8 cellular contexts compared by ENCODE assay signal in the genomic region with DNA sequence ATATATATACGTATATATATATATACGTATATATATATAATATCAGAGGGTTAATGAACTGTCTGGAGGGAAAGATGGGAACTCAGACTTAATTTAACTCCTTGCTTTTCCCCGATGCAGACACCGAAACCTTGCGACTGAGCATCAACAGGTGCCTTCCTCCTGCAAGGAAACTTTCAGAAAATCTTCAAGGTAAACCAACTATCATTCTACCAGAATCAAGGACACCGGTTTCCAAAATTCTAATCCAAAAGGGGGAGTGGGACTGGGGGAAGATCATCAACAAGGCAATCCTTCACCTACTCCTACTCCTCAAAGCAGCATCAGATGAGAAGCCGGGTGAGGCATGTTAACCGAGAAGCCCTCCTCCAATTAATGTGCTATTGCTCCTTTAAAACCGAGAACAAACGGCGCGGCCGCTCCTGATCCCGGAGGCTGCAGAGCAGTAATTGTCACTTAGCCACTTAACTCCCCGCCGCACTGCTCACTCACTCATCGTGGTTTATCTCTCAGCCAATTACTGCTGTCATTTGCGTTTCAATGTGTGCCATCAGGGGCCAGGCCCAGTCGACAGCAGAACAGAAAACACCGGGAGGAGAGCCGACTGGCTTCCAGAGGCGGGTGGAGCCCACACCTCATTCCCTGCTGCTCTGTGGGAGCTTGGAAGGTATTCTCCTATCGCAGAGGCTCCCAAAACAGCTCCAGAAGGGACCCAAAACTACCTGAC.
DNase-seq lines count a peak whose midpoint lies in the region; ATAC-seq, FAIRE-seq and TF ChIP-seq lines count a peak whose summit lies in the region.

No MANE protein-coding gene starts in this region.

- H2AFZ ChIP-seq in astrocyte (ENCODE audit: low read depth, low read length), result peak overlapping the region; percentile 67

- H3K4me3 Mint-ChIP-seq in astrocyte (ENCODE audit: unreplicated experiment), result peak overlapping the region; percentile 55

- H3K27ac ChIP-seq in astrocyte (ENCODE audit: low read depth, low read length) (peak overlapping the region; percentile 36), iPS DF 6.9 (ENCODE audit: low read length) (no peak overlapping the region), skeletal muscle tissue (ENCODE audit: low read depth, low read length) (peak overlapping the region; percentile 68)

- H3K27me3 ChIP-seq in astrocyte (ENCODE audit: insufficient read depth, low read length), result no peaks in the 10 kb centered on the region
- H3K27me3 ChIP-seq in iPS DF 6.9 (ENCODE audit: control insufficient read depth, insufficient read depth, low read length), result no peaks in the 10 kb centered on the region
- H3K27me3 ChIP-seq in skeletal muscle tissue (ENCODE audit: control insufficient read depth in 3 of 3, insufficient read depth in 3 of 3, low read length in 3 of 3), result no peaks in the 10 kb centered on the region

- peaks cover 83% of the 10 kb centered on the region for H3K4me1 Mint-ChIP-seq in astrocyte (ENCODE audit: low read depth, unreplicated experiment)

- H3K9me3 ChIP-seq in ES-I3 (ENCODE audit: control insufficient read depth, insufficient read depth, low read length) (no peaks in the 10 kb centered on the region), astrocyte (ENCODE audit: insufficient read depth, low read depth, low read length) (no peaks in the 10 kb centered on the region), iPS DF 6.9 (ENCODE audit: control insufficient read depth, insufficient read depth, low read length) (no peaks in the 10 kb centered on the region), skeletal muscle tissue (ENCODE audit: control insufficient read depth in 3 of 3, low read length in 3 of 3) (no peaks in the 10 kb centered on the region)

- TF ChIP-seq CTCF in astrocyte (IDR thresholded peaks at IDR 0.05; ENCODE audit: insufficient read depth, low read depth, low read length), result no peak

- H3K36me3 Mint-ChIP-seq in astrocyte (ENCODE audit: low read depth, unreplicated experiment), result peaks cover 2% of the 10 kb centered on the region

- H3K4me1 ChIP-seq in ES-I3 (ENCODE audit: insufficient read depth, low read length) (peaks cover 46% of the 10 kb centered on the region), astrocyte (ENCODE audit: insufficient read depth, low read length) (peaks cover 64% of the 10 kb centered on the region), iPS DF 6.9 (ENCODE audit: control insufficient read depth, insufficient read depth, low read length) (peaks cover 15% of the 10 kb centered on the region), skeletal muscle tissue (ENCODE audit: control insufficient read depth in 3 of 3, insufficient read depth in 3 of 3, low read length in 3 of 3) (peaks cover 35 to 41% (median 37%) of the 10 kb centered on the region in 3 donors)

- no peaks in the 10 kb centered on the region for H4K20me1 ChIP-seq in astrocyte (ENCODE audit: insufficient read depth, low read length)

- no peaks in the 10 kb centered on the region for H3K79me2 ChIP-seq in astrocyte (ENCODE audit: insufficient read depth, low read length)

- no peak for FAIRE-seq in astrocyte (lab: Jason Lieb, UNC)

- ATAC-seq in HG03097 (IDR thresholded peaks at IDR 0.05; ENCODE audit: low FRiP score, unreplicated experiment), result no peak

- H3K9me3 Mint-ChIP-seq in astrocyte (ENCODE audit: unreplicated experiment), result no peaks in the 10 kb centered on the region

- H3K4me3 ChIP-seq in astrocyte (ENCODE audit: insufficient read depth, low read depth, low read length) (peak overlapping the region; percentile 43), iPS DF 6.9 (ENCODE audit: low read length) (no peak overlapping the region), skeletal muscle tissue (ENCODE audit: low read length in 3 of 3) (peak overlapping the region; percentile 63 to 68 (median 66))

- no CpG with 5 or more reads among the region's 23 CpGs for WGBS in iPS DF 6.9 (ENCODE audit: insufficient coverage, insufficient read length)

- peak overlapping the region; percentile 93 for H3K27ac Mint-ChIP-seq in astrocyte (ENCODE audit: unreplicated experiment)

- DNase-seq in NCI-H2081 treated with DMSO at 0.1 percent for 48 hours (lab: John Stamatoyannopoulos, UW), result peak; percentile 50
- no peak for DNase-seq in astrocyte (ENCODE audit: low read depth)
- peak; percentile 43 for DNase-seq in iPS DF 6.9 (ENCODE audit: low read depth, low spot score)
- no peak for DNase-seq in SIG-M5 treated with dmso at 0.1 percent for 504 hours (lab: John Stamatoyannopoulos, UW; ENCODE audit: unreplicated experiment)
- no peak for DNase-seq in central memory CD4-positive, alpha-beta T cell

- H3K4me2 ChIP-seq in astrocyte (ENCODE audit: low read length), result peak overlapping the region; percentile 83

- H3K9ac ChIP-seq in ES-I3 (ENCODE audit: low read depth, low read length) (peak overlapping the region; percentile 14; the same call in 1 of the 2 replicates), astrocyte (ENCODE audit: low read length) (peak overlapping the region; percentile 69), skeletal muscle tissue (ENCODE audit: low read depth in 1 of 3, low read length in 3 of 3) (peak overlapping the region; percentile 54 to 82 (median 63))

- H3K36me3 ChIP-seq in ES-I3 (ENCODE audit: insufficient read depth, low read length), result no peaks in the 10 kb centered on the region
- no peaks in the 10 kb centered on the region for H3K36me3 ChIP-seq in astrocyte (ENCODE audit: insufficient read depth, low read length)
- H3K36me3 ChIP-seq in iPS DF 6.9 (ENCODE audit: control insufficient read depth, insufficient read depth, low read length), result no peaks in the 10 kb centered on the region
- H3K36me3 ChIP-seq in skeletal muscle tissue (ENCODE audit: control insufficient read depth in 3 of 3, insufficient read depth in 3 of 3, low read length in 3 of 3), result no peaks in the 10 kb centered on the region

- H3K27me3 Mint-ChIP-seq in astrocyte (ENCODE audit: low read depth, unreplicated experiment), result no peaks in the 10 kb centered on the region

Comparison
In these comparisons a context has a peak if more than half of its experiments do, and no peak if none do; other contexts are left out.
1. H3K9ac ChIP-seq: peak in every context shown above with its lines; median percentile 69 in astrocyte; 63 in skeletal muscle tissue; 14 in ES-I3.
2. DNase-seq: peak in NCI-H2081 treated with DMSO at 0.1 percent for 48 hours (single experiment) and iPS DF 6.9 (single experiment); none in astrocyte (single experiment), SIG-M5 treated with dmso at 0.1 percent for 504 hours (single experiment) and central memory CD4-positive, alpha-beta T cell (single experiment).